In genomic region chrX:150363561-150364346, GRCh38 we compare ENCODE assay signal across 8 cellular contexts. TPM values are rescaled to one million over a fixed set of nuclear protein-coding genes. Genes with fewer than 3 reads are reported as not detected.
DNase-seq lines count a peak whose midpoint lies in the region; ATAC-seq and TF ChIP-seq lines count a peak whose summit lies in the region.

No MANE protein-coding gene starts in this region.

- H3K36me3 ChIP-seq in BLaER1 treated with 17β-estradiol and CSF1 and Interleukin-3, amounts not matched to agents 10 nM and 100 nM, result no peaks in the 10 kb centered on the region
- H3K36me3 ChIP-seq in IMR-90 (ENCODE audit: control insufficient read depth, insufficient read depth, low read length), result no peaks in the 10 kb centered on the region

- DNase-seq in IMR-90 (peak; percentile 29), globus pallidus (ENCODE audit: low spot score) (peak; percentile 57), nucleus accumbens (lab: John Stamatoyannopoulos, UW) (peak in 35 of 56 donors; percentile 2 to 56 (median 30)), Kasumi-1 (lab: John Stamatoyannopoulos, UW) (no peak), DMS114 treated with DMSO at 0.1 percent for 48 hours (lab: John Stamatoyannopoulos, UW; ENCODE audit: unreplicated experiment) (no peak), HuH-7.5 (ENCODE audit: low spot score) (no peak)
- no peak for DNase-seq in activated T-helper 2 cell treated with anti-CD3 and anti-CD28 coated beads, Interferon-gamma antibody, Interleukin-2, Interleukin-4, amounts not matched to agents 10 μg/mL and 5 μg/mL and 100 μg/mL, durations not matched to agents 14 hours and 24 hours and 36 hours (ENCODE audit: low spot score)

- peak; percentile 12 for ATAC-seq in IMR-90 (ENCODE audit: low read depth)

- H3K27me3 Mint-ChIP-seq in activated T-helper 2 cell treated with anti-CD3 and anti-CD28 coated beads, Interferon-gamma antibody, Interleukin-2, Interleukin-4, amounts not matched to agents 10 μg/mL and 5 μg/mL and 100 μg/mL, durations not matched to agents 14 hours and 24 hours and 36 hours (ENCODE audit: low read depth), result peaks cover 26% of the 10 kb centered on the region

- H3K9me1 ChIP-seq in IMR-90 (ENCODE audit: insufficient read depth, low read length), result no peaks in the 10 kb centered on the region

- BruUV-seq in IMR-90 (replicated peaks; lab: Mats Ljungman, UMichigan), result no TSS peak

- peaks cover 49 to 84% (median 80%) of the 10 kb centered on the region in 11 experiments for H3K27me3 ChIP-seq in BLaER1 treated with 17β-estradiol and CSF1 and Interleukin-3, amounts not matched to agents 10 nM and 100 nM
- H3K27me3 ChIP-seq in IMR-90 (ENCODE audit: control insufficient read depth, insufficient read depth, low read length), result no peaks in the 10 kb centered on the region; the same call in 1 of the 2 replicates

- in situ Hi-C loops in IMR-90 (cut with MboI; ENCODE audit: low sequenced_read_pairs), result loop anchor here (25.0 kb wide), 2 partner anchors 349 to 401 kb away; no protein-coding TSS in a partner anchor

- H3K9me3 ChIP-seq in BLaER1 treated with 17β-estradiol and CSF1 and Interleukin-3, amounts not matched to agents 10 nM and 100 nM (replicated peaks in 1 of 11), result peaks cover 29 to 49% (median 34%) of the 10 kb centered on the region in 11 experiments
- H3K9me3 ChIP-seq in IMR-90 (ENCODE audit: control insufficient read depth, insufficient read depth, low read length), result no peaks in the 10 kb centered on the region

- H3K36me3 Mint-ChIP-seq in activated T-helper 2 cell treated with anti-CD3 and anti-CD28 coated beads, Interferon-gamma antibody, Interleukin-2, Interleukin-4, amounts not matched to agents 10 μg/mL and 5 μg/mL and 100 μg/mL, durations not matched to agents 14 hours and 24 hours and 36 hours (ENCODE audit: low read depth), result no peaks in the 10 kb centered on the region

- H3K56ac ChIP-seq in IMR-90 (ENCODE audit: extremely low read depth, insufficient read depth, low read length), result peak overlapping the region; percentile 65; the same call in 1 of the 2 replicates

- H3K4ac ChIP-seq in IMR-90 (ENCODE audit: low read depth, low read length), result peak overlapping the region; percentile 65

- H3K4me1 Mint-ChIP-seq in activated T-helper 2 cell treated with anti-CD3 and anti-CD28 coated beads, Interferon-gamma antibody, Interleukin-2, Interleukin-4, amounts not matched to agents 10 μg/mL and 5 μg/mL and 100 μg/mL, durations not matched to agents 14 hours and 24 hours and 36 hours (ENCODE audit: low read depth), result peaks cover 28% of the 10 kb centered on the region

- peak overlapping the region; percentile 81 for H2AK9ac ChIP-seq in IMR-90 (replicated peaks; ENCODE audit: low read depth, low read length, poor library complexity)

- no peak overlapping the region; a peak in 1 of 4 replicates for H4K8ac ChIP-seq in IMR-90 (ENCODE audit: low read depth in 2 of 2, low read length in 2 of 2)

- intact Hi-C loops in IMR-90 (cut with micrococcal nuclease), result loop anchor here (1.0 to 10.0 kb wide), 7 partner anchors 150 to 400 kb away; no protein-coding TSS in a partner anchor
- intact Hi-C loops in activated T-helper 2 cell treated with anti-CD3 and anti-CD28 coated beads, Interferon-gamma antibody, Interleukin-2, Interleukin-4, amounts not matched to agents 10 μg/mL and 5 μg/mL and 100 μg/mL, durations not matched to agents 14 hours and 24 hours and 36 hours (cut with micrococcal nuclease), result loop anchor here (1.0 to 10.0 kb wide), 5 partner anchors 116 to 859 kb away; partner anchors contain the start of genes IDS and MTMR1

- no peak for TF ChIP-seq POLR2A in IMR-90 (IDR thresholded peaks at IDR 0.05; ENCODE audit: low read depth, low read length)

- TF ChIP-seq CTCF in IMR-90 (conservative IDR thresholded peaks at IDR 0.05; ENCODE audit: low read depth, low read length), result 0 out of 2 replicates have a peak, but pooled peaks have one; percentile 10

- H3K4me3 Mint-ChIP-seq in activated T-helper 2 cell treated with anti-CD3 and anti-CD28 coated beads, Interferon-gamma antibody, Interleukin-2, Interleukin-4, amounts not matched to agents 10 μg/mL and 5 μg/mL and 100 μg/mL, durations not matched to agents 14 hours and 24 hours and 36 hours (ENCODE audit: low read depth), result peak overlapping the region; percentile 72

- peaks cover 0 to 40% (median 26%) of the 10 kb centered on the region in 10 experiments; a peak in 16 of 20 replicates for H3K4me1 ChIP-seq in BLaER1 treated with 17β-estradiol and CSF1 and Interleukin-3, amounts not matched to agents 10 nM and 100 nM
- peaks cover 2% of the 10 kb centered on the region for H3K4me1 ChIP-seq in IMR-90 (ENCODE audit: control insufficient read depth, insufficient read depth, low read length)

- H2BK20ac ChIP-seq in IMR-90 (ENCODE audit: low read depth, low read length), result no peak overlapping the region

- CTCF ChIA-PET in IMR-90 (lab: Yijun Ruan, JAX), result interaction anchor here (0.7 kb wide), 1 partner anchor 423 kb away, joined by 3 read pairs; no protein-coding TSS in a partner anchor

- peak; percentile 25 for TF ChIP-seq RAD21 in IMR-90 (IDR thresholded peaks at IDR 0.05; ENCODE audit: low read length)

- dilution Hi-C loops in IMR-90 (cut with HindIII; ENCODE audit: low sequenced_read_pairs, unreplicated experiment), result no loop called here

- H3K18ac ChIP-seq in IMR-90 (ENCODE audit: low read depth, low read length), result peak overlapping the region; percentile 36; the same call in 1 of the 2 replicates

- H3K27ac Mint-ChIP-seq in activated T-helper 2 cell treated with anti-CD3 and anti-CD28 coated beads, Interferon-gamma antibody, Interleukin-2, Interleukin-4, amounts not matched to agents 10 μg/mL and 5 μg/mL and 100 μg/mL, durations not matched to agents 14 hours and 24 hours and 36 hours, result no peak overlapping the region

- no peak overlapping the region; the same call in 1 of the 2 replicates for H2AK5ac ChIP-seq in IMR-90 (ENCODE audit: low read depth, low read length)

- peak overlapping the region; percentile 11 to 67 (median 51); a peak in 18 of 22 replicates for H3K9ac ChIP-seq in BLaER1 treated with 17β-estradiol and CSF1 and Interleukin-3, amounts not matched to agents 10 nM and 100 nM
- H3K9ac ChIP-seq in IMR-90 (ENCODE audit: low read depth, low read length), result peak overlapping the region; percentile 77

- peak overlapping the region; percentile 82 for H3K14ac ChIP-seq in IMR-90 (replicated peaks; ENCODE audit: low read depth, low read length)

- peak overlapping the region; percentile 53 to 72 (median 63) for H3K4me3 ChIP-seq in BLaER1 treated with 17β-estradiol and CSF1 and Interleukin-3, amounts not matched to agents 10 nM and 100 nM
- peak overlapping the region; percentile 83 for H3K4me3 ChIP-seq in IMR-90 (ENCODE audit: insufficient read depth, low read depth, low read length)

- H2BK15ac ChIP-seq in IMR-90 (ENCODE audit: low read depth, low read length), result no peak overlapping the region

- peak overlapping the region in 2 of 11 experiments; percentile 38 to 44; a peak in 2 of 22 replicates for H3K27ac ChIP-seq in BLaER1 treated with 17β-estradiol and CSF1 and Interleukin-3, amounts not matched to agents 10 nM and 100 nM
- peak overlapping the region; percentile 92 for H3K27ac ChIP-seq in IMR-90 (ENCODE audit: insufficient read depth, low read length)

- WGBS in IMR-90 (ENCODE audit: extremely low coverage in 2 of 2, insufficient read length in 1 of 2), 2 experiments, result 27% methylated on average over 21 of the region's 67 CpGs; no CpG with 5 or more reads in 1 of the 2 experiments

- 0 out of 2 replicates have a peak overlapping the region, but pooled peaks have one; percentile 25 for H4K5ac ChIP-seq in IMR-90 (ENCODE audit: low read depth, low read length)

- peak overlapping the region; percentile 85 to 94 (median 91) for H3K4me2 ChIP-seq in BLaER1 treated with 17β-estradiol and CSF1 and Interleukin-3, amounts not matched to agents 10 nM and 100 nM
- peak overlapping the region; percentile 77 for H3K4me2 ChIP-seq in IMR-90 (ENCODE audit: low read depth, low read length)

- H2BK5ac ChIP-seq in IMR-90 (ENCODE audit: low read depth, low read length, poor library complexity, severe bottlenecking), result peak overlapping the region; percentile 61

- H2AFZ ChIP-seq in IMR-90 (replicated peaks; ENCODE audit: low read length, poor library complexity), result peak overlapping the region; percentile 88

- H4K91ac ChIP-seq in IMR-90 (ENCODE audit: insufficient read depth, low read depth, low read length), result peak overlapping the region; percentile 54; the same call in 1 of the 2 replicates

- peak overlapping the region; percentile 87 for H3K23ac ChIP-seq in IMR-90 (ENCODE audit: low read depth, low read length)

- POLR2A ChIA-PET in IMR-90 (lab: Charles Lee; ENCODE audit: unreplicated experiment), result interaction anchor here (1.1 kb wide), 1 partner anchor 275 kb away, joined by 3 read pairs; no protein-coding TSS in a partner anchor

- H4K20me1 ChIP-seq in BLaER1 treated with 17β-estradiol and CSF1 and Interleukin-3, amounts not matched to agents 10 nM and 100 nM, result peaks cover 0 to 21% (median 7%) of the 10 kb centered on the region in 11 experiments; a peak in 8 of 22 replicates
- no peaks in the 10 kb centered on the region for H4K20me1 ChIP-seq in IMR-90 (ENCODE audit: insufficient read depth, low read length)

- no peaks in the 10 kb centered on the region for H3K9me3 Mint-ChIP-seq in activated T-helper 2 cell treated with anti-CD3 and anti-CD28 coated beads, Interferon-gamma antibody, Interleukin-2, Interleukin-4, amounts not matched to agents 10 μg/mL and 5 μg/mL and 100 μg/mL, durations not matched to agents 14 hours and 24 hours and 36 hours

- H2BK120ac ChIP-seq in IMR-90 (ENCODE audit: low read depth, low read length), result peak overlapping the region; percentile 27; the same call in 1 of the 2 replicates

- H3K79me1 ChIP-seq in IMR-90 (ENCODE audit: low read depth in 1 of 2, low read length in 2 of 2), result peaks cover 0 to 18% of the 10 kb centered on the region in 2 experiments; a peak in 1 of 4 replicates

TF ChIP-seq in IMR-90, 13 proteins besides CTCF, POLR2A, EP300 and RAD21:
- TF ChIP-seq USF2 (IDR thresholded peaks at IDR 0.05; ENCODE audit: low read depth, low read length) (no peak), SMC3 (IDR thresholded peaks at IDR 0.05; ENCODE audit: low read depth, low read length) (peak; percentile 12; the same call in 1 of the 2 replicates)

RNA-seq across cellular contexts. Expression of gene MAMLD1, which starts 0.6 kb away (rescaled TPM):
- total RNA-seq in IMR-90 (2012; rRNA removed), result 1.4 TPM in 2 replicates
- polyA plus RNA-seq in IMR-90 (2012; rRNA removed), result 10.6 and 11.0 TPM in 2 replicates
- polyA plus RNA-seq in IMR-90 (2012; cell fraction: cytosol; rRNA removed), result 4.8 and 7.3 TPM in 2 replicates
- 34.4 and 43.8 TPM in 2 replicates for polyA plus RNA-seq in IMR-90 (2012; cell fraction: nucleus; rRNA removed; ENCODE audit: low replicate concordance)
- total RNA-seq in activated T-helper 2 cell treated with anti-CD3 and anti-CD28 coated beads, Interferon-gamma antibody, Interleukin-2, Interleukin-4, amounts not matched to agents 10 μg/mL and 5 μg/mL and 100 μg/mL, durations not matched to agents 14 hours and 24 hours and 36 hours, result 12.9 and 18.4 TPM in 2 replicates

Comparison
In these comparisons a context has a peak if more than half of its experiments do, and no peak if none do; other contexts are left out.
1. DNase-seq: peak in IMR-90 (single experiment), globus pallidus (single experiment) and nucleus accumbens (35 of 56); none in activated T-helper 2 cell treated with anti-CD3 and anti-CD28 coated beads, Interferon-gamma antibody, Interleukin-2, Interleukin-4, amounts not matched to agents 10 μg/mL and 5 μg/mL and 100 μg/mL, durations not matched to agents 14 hours and 24 hours and 36 hours (single experiment), Kasumi-1 (0 of 2), DMS114 treated with DMSO at 0.1 percent for 48 hours (single experiment) and HuH-7.5 (single experiment).